ENCODE assay signal across 2 cellular contexts in genomic region chr14:103043257-103043893, GRCh38.
A peak's percentile ranks its signal among the peaks of the same experiment; 100 is the strongest.
TF ChIP-seq lines count a peak whose summit lies in the region.

No MANE protein-coding gene starts in this region.

TF ChIP-seq in GM12891, 5 proteins besides CTCF, POLR2A, EP300 and RAD21:
- no peak for TF ChIP-seq POU2F2 (IDR thresholded peaks at IDR 0.05; ENCODE audit: low read depth, low read length)
- TF ChIP-seq PAX5 (IDR thresholded peaks at IDR 0.05; ENCODE audit: insufficient read depth, low read length, severe bottlenecking), result no peak
- no peak for TF ChIP-seq SPI1 (IDR thresholded peaks at IDR 0.05; ENCODE audit: low read depth, low read length)
- TF ChIP-seq TAF1 (IDR thresholded peaks at IDR 0.05; ENCODE audit: low read depth, low read length), result no peak
- no peak for TF ChIP-seq POLR2AphosphoS5 (IDR thresholded peaks at IDR 0.05; ENCODE audit: low read depth, low read length)
TF ChIP-seq in GM12891: peak in this region for 0.

TF ChIP-seq in GM12878, 131 proteins besides CTCF, POLR2A, EP300 and RAD21:
- TF ChIP-seq ATF2 (IDR thresholded peaks at IDR 0.05; ENCODE audit: low read length) (peak; percentile 28; the same call in 1 of the 2 replicates), CREB1 (IDR thresholded peaks at IDR 0.05; ENCODE audit: low read depth) (peak; percentile 68), ZBTB33 (IDR thresholded peaks at IDR 0.05) (peak; percentile 50; the same call in 1 of the 2 replicates), ZBTB40 (IDR thresholded peaks at IDR 0.05; ENCODE audit: borderline replicate concordance) (peak; percentile 56; the same call in 1 of the 2 replicates), NFIC (IDR thresholded peaks at IDR 0.05; ENCODE audit: low read depth, low read length) (no peak), GABPA (IDR thresholded peaks at IDR 0.05; ENCODE audit: low read depth) (no peak), RUNX3 (IDR thresholded peaks at IDR 0.05; ENCODE audit: low read length) (peak; percentile 66)
